27 cellular contexts compared by ENCODE assay signal in genomic region chr14:91169951-91170350, GRCh38. TPM values are rescaled to one million over a fixed set of nuclear protein-coding genes. Genes with fewer than 3 reads are reported as not detected.
DNase-seq lines count a peak whose midpoint lies in the region; ATAC-seq and TF ChIP-seq lines count a peak whose summit lies in the region.
"Had no signal": no experiment of that assay in that cellular context is flagged by ENCODE, and none has a peak within 500 bp of the region (broad histone marks: within the 10 kb centered on the region; RNA-seq: fewer than 3 reads in every experiment).

No MANE protein-coding gene starts in this region.

- H4K91ac ChIP-seq in neuronal stem cell (ENCODE audit: low read depth, low read length, poor library complexity), result no peak overlapping the region

- no peaks in the 10 kb centered on the region for H3K79me1 ChIP-seq in neuronal stem cell (ENCODE audit: low read depth, low read length)

- peak overlapping the region; percentile 38 for H3K27ac Mint-ChIP-seq in activated naive CD8-positive, alpha-beta T cell treated with anti-CD3 and anti-CD28 coated beads for 36 hours
- no peak overlapping the region for H3K27ac Mint-ChIP-seq in activated naive CD8-positive, alpha-beta T cell treated with anti-CD3 and anti-CD28 coated beads, Interleukin-2, amount 50 U/mL, for 24 hours
- H3K27ac Mint-ChIP-seq: naive B cell; T-helper 1 cell treated with Interleukin-12 subunit alpha and Interleukin-12 subunit beta and Interleukin-4 antibody, amounts not matched to agents 30 μg/mL and 1 μg/mL, for 36 hours had no signal

- H3K4me3 Mint-ChIP-seq in activated naive CD8-positive, alpha-beta T cell treated with anti-CD3 and anti-CD28 coated beads for 36 hours, result no peak overlapping the region
- H3K4me3 Mint-ChIP-seq in activated naive CD8-positive, alpha-beta T cell treated with anti-CD3 and anti-CD28 coated beads, Interleukin-2, amount 50 U/mL, for 24 hours, result no peak overlapping the region
- H3K4me3 Mint-ChIP-seq: activated CD8-positive, alpha-beta T cell treated with anti-CD3 and anti-CD28 coated beads, Interleukin-2, amount 10 ng/mL, durations not matched to agents 7 days and 5 days; brain; CD4-positive, alpha-beta memory T cell; naive B cell; T-helper 1 cell treated with Interleukin-12 subunit alpha and Interleukin-12 subunit beta and Interleukin-4 antibody, amounts not matched to agents 30 μg/mL and 1 μg/mL, for 36 hours had no signal

- TF ChIP-seq EP300 in transverse colon (IDR thresholded peaks at IDR 0.05; ENCODE audit: low read depth), result no peak

- no peak overlapping the region for H4K8ac ChIP-seq in neuronal stem cell (ENCODE audit: low read depth, low read length)

- H3K27me3 ChIP-seq in prostate gland (replicated peaks; ENCODE audit: insufficient read depth) (no peaks in the 10 kb centered on the region), transverse colon (no peaks in the 10 kb centered on the region), neuronal stem cell (ENCODE audit: control insufficient read depth in 3 of 3, insufficient read depth in 3 of 3, low read depth in 1 of 3, low read length in 3 of 3) (no peaks in the 10 kb centered on the region)

- no peak overlapping the region for H2BK5ac ChIP-seq in neuronal stem cell (ENCODE audit: low read length)

- H3K27me3 Mint-ChIP-seq in activated naive CD8-positive, alpha-beta T cell treated with anti-CD3 and anti-CD28 coated beads for 36 hours, result no peaks in the 10 kb centered on the region
- no peaks in the 10 kb centered on the region for H3K27me3 Mint-ChIP-seq in activated naive CD8-positive, alpha-beta T cell treated with anti-CD3 and anti-CD28 coated beads, Interleukin-2, amount 50 U/mL, for 24 hours
- H3K27me3 Mint-ChIP-seq: brain; CD4-positive, alpha-beta memory T cell; naive B cell had no signal

- peaks cover 4% of the 10 kb centered on the region for H3K4me1 Mint-ChIP-seq in activated naive CD8-positive, alpha-beta T cell treated with anti-CD3 and anti-CD28 coated beads for 36 hours
- peaks cover 2% of the 10 kb centered on the region for H3K4me1 Mint-ChIP-seq in activated naive CD8-positive, alpha-beta T cell treated with anti-CD3 and anti-CD28 coated beads, Interleukin-2, amount 50 U/mL, for 24 hours

- no peak overlapping the region for H3K9ac ChIP-seq in neuronal stem cell (ENCODE audit: low read depth, low read length, poor library complexity)

- H3K36me3 ChIP-seq in prostate gland (no peaks in the 10 kb centered on the region), transverse colon (peaks cover 0 to 54% (median 15%) of the 10 kb centered on the region in 4 donors), neuronal stem cell (replicated peaks in 1 of 2; ENCODE audit: control insufficient read depth in 2 of 2, insufficient read depth in 2 of 2, low read length in 2 of 2) (peaks cover 7 to 52% of the 10 kb centered on the region in 2 donors)

- no peak overlapping the region for H3K18ac ChIP-seq in neuronal stem cell (ENCODE audit: low read length)

- no peak overlapping the region for H3K14ac ChIP-seq in neuronal stem cell (ENCODE audit: low read length)

- peaks cover 8% of the 10 kb centered on the region for H3K36me3 Mint-ChIP-seq in activated naive CD8-positive, alpha-beta T cell treated with anti-CD3 and anti-CD28 coated beads for 36 hours
- H3K36me3 Mint-ChIP-seq in activated naive CD8-positive, alpha-beta T cell treated with anti-CD3 and anti-CD28 coated beads, Interleukin-2, amount 50 U/mL, for 24 hours (ENCODE audit: low read depth), result peaks cover 15% of the 10 kb centered on the region

- H3K27ac ChIP-seq in coronary artery (peak overlapping the region; percentile 58 to 59), prostate gland (peak overlapping the region; percentile 41 to 42), transverse colon (peak overlapping the region; percentile 53 to 76 (median 61)), neuronal stem cell (replicated peaks; ENCODE audit: low read length) (no peak overlapping the region)

- H3K4me2 ChIP-seq in neuronal stem cell (ENCODE audit: insufficient read depth, low read length, poor library complexity, severe bottlenecking), result no peak overlapping the region
- H3K4me2 ChIP-seq: smooth muscle cell had no signal

- H3K4ac ChIP-seq in neuronal stem cell (ENCODE audit: low read length), result no peak overlapping the region

- H3K9me3 ChIP-seq in prostate gland (no peaks in the 10 kb centered on the region), transverse colon (no peaks in the 10 kb centered on the region), neuronal stem cell (replicated peaks in 1 of 2; ENCODE audit: control insufficient read depth in 2 of 2, insufficient read depth in 1 of 2, low read depth in 1 of 2, low read length in 2 of 2) (no peaks in the 10 kb centered on the region)

- no peak overlapping the region for H2BK120ac ChIP-seq in neuronal stem cell (ENCODE audit: low read depth, low read length)

- TF ChIP-seq CTCF in coronary artery (IDR thresholded peaks at IDR 0.05) (no peak), prostate gland (IDR thresholded peaks at IDR 0.05) (no peak), transverse colon (IDR thresholded peaks at IDR 0.05) (no peak)

- H3K23ac ChIP-seq in neuronal stem cell (ENCODE audit: low read depth, low read length, poor library complexity), result no peak overlapping the region

- H2BK15ac ChIP-seq in neuronal stem cell (ENCODE audit: low read length), result no peak overlapping the region

- H2AFZ ChIP-seq in neuronal stem cell (ENCODE audit: low read length), result no peak overlapping the region

- peaks cover 14% of the 10 kb centered on the region for H3K4me1 ChIP-seq in prostate gland (replicated peaks)
- H3K4me1 ChIP-seq in transverse colon, result peaks cover 4 to 30% (median 24%) of the 10 kb centered on the region in 4 donors
- no peaks in the 10 kb centered on the region for H3K4me1 ChIP-seq in neuronal stem cell (ENCODE audit: control insufficient read depth in 2 of 2, insufficient read depth in 1 of 2, low read depth in 1 of 2, low read length in 2 of 2)

- no peak for DNase-seq in activated naive CD8-positive, alpha-beta T cell treated with anti-CD3 and anti-CD28 coated beads for 36 hours
- DNase-seq in activated naive CD8-positive, alpha-beta T cell treated with anti-CD3 and anti-CD28 coated beads, Interleukin-2, amount 50 U/mL, for 24 hours, result no peak
- DNase-seq in coronary artery (ENCODE audit: low spot score), result no peak
- DNase-seq in prostate gland (ENCODE audit: low spot score), result no peak
- DNase-seq in transverse colon, result no peak
- no peak for DNase-seq in HUDEP-2 (lab: John Stamatoyannopoulos, UW; ENCODE audit: unreplicated experiment in 76 of 76)
- DNase-seq in neuronal stem cell (ENCODE audit: low spot score), result no peak
- no peak for DNase-seq in activated CD4-positive, alpha-beta T cell treated with anti-CD3 and anti-CD28 coated beads, Interleukin-2, amount 50 U/mL, for 1 hour
- DNase-seq: activated CD8-positive, alpha-beta T cell treated with anti-CD3 and anti-CD28 coated beads, Interleukin-2, amount 10 ng/mL, durations not matched to agents 7 days and 5 days; activated effector memory CD4-positive, alpha-beta T cell treated with anti-CD3 and anti-CD28 coated beads, Interleukin-2, amount 50 U/mL, for 16 hours; activated T-cell treated with anti-CD3 and anti-CD28 coated beads for 4 hours; AML-193; CD4-positive, alpha-beta memory T cell; effector memory CD4-positive, alpha-beta T cell; HCEC 1CT; Kasumi-1; mesendoderm; naive B cell; NCI-H1436; NCI-H2081 treated with DMSO at 0.1 percent for 48 hours; NCI-H345; NCI-H748 treated with DMSO at 0.1 percent for 48 hours; stimulated activated CD4-positive, alpha-beta T cell treated with anti-CD3 and anti-CD28 coated beads, Interleukin-1b, Interleukin-23, amount 100 ng/mL, for 48 hours; stimulated activated CD8-positive, alpha-beta memory T cell treated with anti-CD3 and anti-CD28 coated beads, Interleukin-4, amount 100 ng/mL, for 48 hours had no signal

- H3K9me3 Mint-ChIP-seq in activated naive CD8-positive, alpha-beta T cell treated with anti-CD3 and anti-CD28 coated beads for 36 hours, result no peaks in the 10 kb centered on the region
- H3K9me3 Mint-ChIP-seq in activated naive CD8-positive, alpha-beta T cell treated with anti-CD3 and anti-CD28 coated beads, Interleukin-2, amount 50 U/mL, for 24 hours, result no peaks in the 10 kb centered on the region
- H3K9me3 Mint-ChIP-seq: brain; CD4-positive, alpha-beta memory T cell; naive B cell; T-helper 1 cell treated with Interleukin-12 subunit alpha and Interleukin-12 subunit beta and Interleukin-4 antibody, amounts not matched to agents 30 μg/mL and 1 μg/mL, for 36 hours had no signal

- in situ Hi-C loops in transverse colon (cut with MboI; ENCODE audit: low pct_ligation_motif_present in 1 of 4, low pct_unique_long_range_greater_than_20kb in 1 of 4, low sequenced_read_pairs in 3 of 4), result loop anchor here (10.0 kb wide), 3 partner anchors 115 to 275 kb away; no protein-coding TSS in a partner anchor

- no peak overlapping the region for H3K4me3 ChIP-seq in coronary artery
- no peak overlapping the region for H3K4me3 ChIP-seq in prostate gland
- H3K4me3 ChIP-seq in transverse colon, result no peak overlapping the region
- no peak overlapping the region for H3K4me3 ChIP-seq in neuronal stem cell (ENCODE audit: low read length in 2 of 2)
- H3K4me3 ChIP-seq: smooth muscle cell had no signal

- no peak for TF ChIP-seq POLR2A in prostate gland (IDR thresholded peaks at IDR 0.05)
- no peak for TF ChIP-seq POLR2A in transverse colon (IDR thresholded peaks at IDR 0.05)

- no peak for ATAC-seq in activated naive CD8-positive, alpha-beta T cell treated with anti-CD3 and anti-CD28 coated beads, Interleukin-2, amount 50 U/mL, for 24 hours
- ATAC-seq: activated CD8-positive, alpha-beta T cell treated with anti-CD3 and anti-CD28 coated beads, Interleukin-2, amount 10 ng/mL, durations not matched to agents 7 days and 5 days had no signal

- H2BK12ac ChIP-seq in neuronal stem cell (ENCODE audit: low read length), result no peak overlapping the region

- WGBS in prostate gland, result 90% methylated on average over 8 of the region's 8 CpGs
- 95% methylated on average over 8 of the region's 8 CpGs; no CpG with 5 or more reads in 1 of the 2 donors for WGBS in transverse colon (ENCODE audit: low coverage in 1 of 2), 2 donors
- no CpG with 5 or more reads among the region's 8 CpGs for WGBS in neuronal stem cell (ENCODE audit: extremely low coverage in 2 of 2, insufficient read length in 2 of 2, insufficient replicate concordance in 1 of 2), 2 donors

- H2AK5ac ChIP-seq in neuronal stem cell (ENCODE audit: low read depth, low read length), result no peak overlapping the region

- intact Hi-C loops in prostate gland (cut with DNase I), result loop anchor here (2.0 kb wide), 2 partner anchors 55 to 109 kb away; partner anchors contain the start of genes DGLUCY and RPS6KA5
- intact Hi-C loops in transverse colon (cut with DNase I; ENCODE audit: low total_unique reads), result loop anchor here (10.0 kb wide), 1 partner anchor 105 kb away; the partner anchor contains the start of gene RPS6KA5

RNA-seq across cellular contexts. Expression of gene DGLUCY, which starts 56.1 kb away (rescaled TPM):
- 10 to 100 TPM; 31.9 to 36.1 TPM for total RNA-seq in activated naive CD8-positive, alpha-beta T cell treated with anti-CD3 and anti-CD28 coated beads for 36 hours
- 100 to 1,000 TPM in 1 of 2 donors, 10 to 100 TPM in 1; 88.0 to 148 TPM for total RNA-seq in prostate gland
- total RNA-seq in transverse colon, result 100 to 1,000 TPM in 2 of 4 donors, 10 to 100 TPM in 2; 62.1 to 229 (median 102) TPM
- 31.3 TPM for polyA plus RNA-seq in neuronal stem cell (2013, experiment 1 of 2)
- polyA plus RNA-seq in neuronal stem cell (2013, experiment 2 of 2), result 30.4 TPM
